ENCODE assay signal across 8 cellular contexts in genomic region chr19:9406798-9407352, GRCh38. TPM values are rescaled to one million over a fixed set of nuclear protein-coding genes. Genes with fewer than 3 reads are reported as not detected.
DNase-seq lines count a peak whose midpoint lies in the region; ATAC-seq and TF ChIP-seq lines count a peak whose summit lies in the region.

No MANE protein-coding gene starts in this region.

- no peak overlapping the region for H3K27ac ChIP-seq in naive thymus-derived CD4-positive, alpha-beta T cell (ENCODE audit: low read depth, low read length)
- peak overlapping the region in 2 of 5 donors; percentile 21 to 59 for H3K27ac ChIP-seq in stomach

- H3K4me3 ChIP-seq in endocrine pancreas (ENCODE audit: control insufficient read depth, insufficient read depth, low read length) (peak overlapping the region; percentile 9), stomach (peak overlapping the region; percentile 48 to 62 (median 54))
- H3K4me3 ChIP-seq in naive thymus-derived CD4-positive, alpha-beta T cell (ENCODE audit: low read length) = peak overlapping the region; percentile 54

- 3 to 7% (median 3%) methylated on average over 35 to 39 of the region's 39 CpGs for WGBS in stomach, 5 donors

- no peak for TF ChIP-seq CTCF in AG09319 (IDR thresholded peaks at IDR 0.05; ENCODE audit: low read depth, low read length)
- TF ChIP-seq CTCF in stomach (IDR thresholded peaks at IDR 0.05) = no peak

- H3K4me1 ChIP-seq in endocrine pancreas (ENCODE audit: control insufficient read depth, insufficient read depth, low read length) (no peaks in the 10 kb centered on the region), stomach (peaks cover 0 to 9% (median 0%) of the 10 kb centered on the region in 4 donors)
- peaks cover 0 to 6% of the 10 kb centered on the region in 2 donors for H3K4me1 ChIP-seq in naive thymus-derived CD4-positive, alpha-beta T cell (ENCODE audit: control insufficient read depth in 2 of 2, insufficient read depth in 2 of 2, low read length in 2 of 2)

- H3K9me3 ChIP-seq in endocrine pancreas (ENCODE audit: control insufficient read depth, low read length) (peaks cover 11% of the 10 kb centered on the region), stomach (peaks cover 42 to 90% (median 74%) of the 10 kb centered on the region in 4 donors)
- H3K9me3 ChIP-seq in naive thymus-derived CD4-positive, alpha-beta T cell (ENCODE audit: control insufficient read depth in 2 of 3, low read length in 3 of 3) = peaks cover 12 to 77% (median 34%) of the 10 kb centered on the region in 3 experiments

- H3K9ac ChIP-seq in endocrine pancreas (ENCODE audit: control insufficient read depth, insufficient read depth, low read length) = no peak overlapping the region

- peak overlapping the region; percentile 75 to 90 (median 81) for H3K4me3 Mint-ChIP-seq in naive thymus-derived CD4-positive, alpha-beta T cell

- peaks cover 0 to 8% (median 4%) of the 10 kb centered on the region in 5 donors for H3K27me3 Mint-ChIP-seq in naive thymus-derived CD4-positive, alpha-beta T cell

- H3K9me3 Mint-ChIP-seq in naive thymus-derived CD4-positive, alpha-beta T cell = peaks cover 9 to 95% (median 63%) of the 10 kb centered on the region in 11 donors

- CTCF ChIA-PET in naive thymus-derived CD4-positive, alpha-beta T cell (lab: Charles Lee) = no interaction called here

- H3K27ac Mint-ChIP-seq in naive thymus-derived CD4-positive, alpha-beta T cell = peak overlapping the region in 2 of 9 donors; percentile 18 to 60

- no peak for TF ChIP-seq POLR2A in stomach (IDR thresholded peaks at IDR 0.05)

- H3K36me3 ChIP-seq in endocrine pancreas (ENCODE audit: control insufficient read depth, insufficient read depth, low read length) (no peaks in the 10 kb centered on the region), stomach (peaks cover 0 to 23% (median under 1%) of the 10 kb centered on the region in 4 donors)
- H3K36me3 ChIP-seq in naive thymus-derived CD4-positive, alpha-beta T cell (ENCODE audit: control insufficient read depth in 2 of 3, insufficient read depth in 3 of 3, low read length in 3 of 3) = peaks cover 0 to 11% (median 0%) of the 10 kb centered on the region in 3 experiments

- peak; percentile 65 for DNase-seq in AG09319 (ENCODE audit: extremely low read depth, low read depth)
- DNase-seq in KG1 (lab: John Stamatoyannopoulos, UW) = peak; percentile 12
- DNase-seq in activated CD4-positive, alpha-beta T cell treated with anti-CD3 and anti-CD28 coated beads, Interleukin-2, amount 50 U/mL, for 1 hour = peak; percentile 32
- peak in 7 of 9 donors; percentile 12 to 47 (median 25) for DNase-seq in naive thymus-derived CD4-positive, alpha-beta T cell
- DNase-seq in stomach = peak; percentile 32

- H3K27me3 ChIP-seq in endocrine pancreas (ENCODE audit: control insufficient read depth, insufficient read depth, low read length) (no peaks in the 10 kb centered on the region), stomach (no peaks in the 10 kb centered on the region)
- no peaks in the 10 kb centered on the region for H3K27me3 ChIP-seq in naive thymus-derived CD4-positive, alpha-beta T cell (ENCODE audit: control insufficient read depth in 2 of 2, insufficient read depth in 2 of 2, low read length in 2 of 2)

- peaks cover 29 to 50% (median 34%) of the 10 kb centered on the region in 5 donors for H3K36me3 Mint-ChIP-seq in naive thymus-derived CD4-positive, alpha-beta T cell

- intact Hi-C loops in naive thymus-derived CD4-positive, alpha-beta T cell (cut with micrococcal nuclease) = no loop called here
- intact Hi-C loops in stomach (cut with DNase I; ENCODE audit: low total_unique reads) = no loop called here

- H3K4me1 Mint-ChIP-seq in naive thymus-derived CD4-positive, alpha-beta T cell = peaks cover 7 to 29% (median 14%) of the 10 kb centered on the region in 7 donors

- TF ChIP-seq EP300 in stomach (IDR thresholded peaks at IDR 0.05) = no peak

- ATAC-seq in naive thymus-derived CD4-positive, alpha-beta T cell = peak; percentile 61
- no peak for ATAC-seq in HG03378 (IDR thresholded peaks at IDR 0.05; ENCODE audit: unreplicated experiment)
- no peak for ATAC-seq in GM18498 (IDR thresholded peaks at IDR 0.05; ENCODE audit: unreplicated experiment)

- POLR2A ChIA-PET in naive thymus-derived CD4-positive, alpha-beta T cell (lab: Charles Lee) = interaction anchor here (1.4 kb wide), 1 partner anchor 28 kb away, joined by 3 read pairs; the partner anchor contains the start of gene ZNF266

RNA-seq across cellular contexts. Expression of gene ZNF266, which starts 28.5 kb away (rescaled TPM):
- 10 to 100 TPM; 34.0 to 73.9 (median 55.0) TPM for total RNA-seq in naive thymus-derived CD4-positive, alpha-beta T cell
- 10 to 100 TPM; 23.1 to 29.5 TPM for polyA plus RNA-seq in naive thymus-derived CD4-positive, alpha-beta T cell
- 10 to 100 TPM; 15.2 to 37.8 (median 26.8) TPM for total RNA-seq in stomach
- polyA plus RNA-seq in stomach = 10 to 100 TPM in 1 of 3 donors, 1 to 10 TPM in 2; 6.4 to 39.6 (median 9.9) TPM

RNA-seq across cellular contexts. Expression of gene ZNF177, which starts 44.1 kb away (rescaled TPM):
- total RNA-seq in naive thymus-derived CD4-positive, alpha-beta T cell = 1 to 10 TPM in 3 of 5 experiments, under 1 TPM in 2; 0.21 to 4.3 (median 1.1) TPM
- polyA plus RNA-seq in naive thymus-derived CD4-positive, alpha-beta T cell = 1 to 10 TPM in 1 of 2 donors, under 1 TPM in 1; 0.73 to 1.2 TPM
- 1 to 10 TPM in 4 of 5 donors, not detected in 1; 1.6 to 4.6 (median 3.2) TPM for total RNA-seq in stomach
- polyA plus RNA-seq in stomach = 1 to 10 TPM in 1 of 3 donors, under 1 TPM in 2; 0.50 to 2.4 (median 0.92) TPM

Comparison
In these comparisons a context has a peak if more than half of its experiments do, and no peak if none do; other contexts are left out.
1. DNase-seq: peak in every context shown above with its lines; median percentile 65 in AG09319; 32 in activated CD4-positive, alpha-beta T cell treated with anti-CD3 and anti-CD28 coated beads, Interleukin-2, amount 50 U/mL, for 1 hour; 32 in stomach; 25 in naive thymus-derived CD4-positive, alpha-beta T cell; 12 in KG1.